Comparison of ENCODE assay signal across 15 cellular contexts in genomic region chr1:180615493-180616290, GRCh38. TPM values are rescaled to one million over a fixed set of nuclear protein-coding genes. Genes with fewer than 3 reads are reported as not detected.
DNase-seq lines count a peak whose midpoint lies in the region; ATAC-seq and TF ChIP-seq lines count a peak whose summit lies in the region.
"Had no signal": no experiment of that assay in that cellular context is flagged by ENCODE, and none has a peak within 500 bp of the region (broad histone marks: within the 10 kb centered on the region; RNA-seq: fewer than 3 reads in every experiment).

No MANE protein-coding gene starts in this region.

- TF ChIP-seq POLR2A in right lobe of liver (IDR thresholded peaks at IDR 0.05) = no peak

- H3K4me3 ChIP-seq in esophagus (ENCODE audit: low read depth in 1 of 2, low read length in 2 of 2) (no peak overlapping the region), osteoblast (ENCODE audit: insufficient read depth, low read length) (no peak overlapping the region), right lobe of liver (no peak overlapping the region)

- intact Hi-C loops in right lobe of liver (cut with DNase I) = no loop called here

- no peak for ATAC-seq in right lobe of liver
- no peak for ATAC-seq in HG03159 (IDR thresholded peaks at IDR 0.05; ENCODE audit: unreplicated experiment)
- ATAC-seq: CD8-positive, alpha-beta T cell had no signal

- 45% methylated on average over 8 of the region's 8 CpGs for WGBS in esophagus, 2 donors
- 60% methylated on average over 8 of the region's 8 CpGs for WGBS in right lobe of liver (ENCODE audit: insufficient coverage, low coverage, low lambda C conversion rate, missing lambda C conversion rate)

- peak; percentile 11 for DNase-seq in ELR (ENCODE audit: low read depth)
- peak; percentile 69 for DNase-seq in NCI-H2029 (lab: John Stamatoyannopoulos, UW)
- DNase-seq in osteoblast (ENCODE audit: insufficient read length, low spot score, missing footprints) = no peak
- DNase-seq in right lobe of liver = no peak
- DNase-seq in stimulated activated naive CD4-positive, alpha-beta T cell treated with Interleukin-2 at 50 U/mL for 16 hours (lab: John Stamatoyannopoulos, UW) = no peak
- DNase-seq: ACHN; BE2C; CD8-positive, alpha-beta T cell; HFFc6; NCI-H1048; NCI-H510A; SHP77 had no signal

- H3K27me3 ChIP-seq in esophagus (ENCODE audit: control insufficient read depth in 1 of 2, insufficient read depth in 2 of 2, low read length in 2 of 2) (no peaks in the 10 kb centered on the region), osteoblast (ENCODE audit: insufficient read depth, low read length) (no peaks in the 10 kb centered on the region), right lobe of liver (no peaks in the 10 kb centered on the region)
- H3K27me3 ChIP-seq: BE2C had no signal

- H3K36me3 ChIP-seq in esophagus (ENCODE audit: control insufficient read depth in 2 of 2, insufficient read depth in 2 of 2, low read length in 1 of 2) (no peaks in the 10 kb centered on the region), osteoblast (ENCODE audit: insufficient read depth, low read length) (no peaks in the 10 kb centered on the region), right lobe of liver (no peaks in the 10 kb centered on the region)
- H3K36me3 ChIP-seq: BE2C had no signal

- H3K4me1 ChIP-seq in esophagus (ENCODE audit: control insufficient read depth in 2 of 2, insufficient read depth in 2 of 2, low read length in 1 of 2) = peaks cover 0 to 2% of the 10 kb centered on the region in 2 donors
- peaks cover 10% of the 10 kb centered on the region for H3K4me1 ChIP-seq in osteoblast (ENCODE audit: insufficient read depth, low read length)
- no peaks in the 10 kb centered on the region for H3K4me1 ChIP-seq in right lobe of liver

- TF ChIP-seq CTCF in osteoblast (IDR thresholded peaks at IDR 0.05; ENCODE audit: extremely low read depth, low read depth, low read length) = no peak
- TF ChIP-seq CTCF in right lobe of liver (IDR thresholded peaks at IDR 0.05) = no peak

- no peaks in the 10 kb centered on the region for H4K20me1 ChIP-seq in osteoblast (ENCODE audit: insufficient read depth, low read length)

- H3K27ac ChIP-seq in esophagus (ENCODE audit: low read depth in 2 of 2, low read length in 1 of 2) = peak overlapping the region; percentile 4 to 13
- H3K27ac ChIP-seq in osteoblast (ENCODE audit: low read depth, low read length) = peak overlapping the region; percentile 13
- no peak overlapping the region for H3K27ac ChIP-seq in right lobe of liver

- H3K9me3 ChIP-seq in esophagus (ENCODE audit: control insufficient read depth in 2 of 2, insufficient read depth in 1 of 2, low read depth in 1 of 2, low read length in 1 of 2) (no peaks in the 10 kb centered on the region), osteoblast (ENCODE audit: low read depth, low read length) (no peaks in the 10 kb centered on the region), right lobe of liver (no peaks in the 10 kb centered on the region)
- H3K9me3 ChIP-seq: BE2C had no signal

- H2AFZ ChIP-seq in osteoblast (ENCODE audit: low read length) = peak overlapping the region; percentile 55

- peak overlapping the region; percentile 43 for H3K4me2 ChIP-seq in osteoblast (ENCODE audit: insufficient read depth, low read length)

- H3K79me2 ChIP-seq in osteoblast (ENCODE audit: insufficient read depth, low read length) = no peaks in the 10 kb centered on the region

RNA-seq across cellular contexts. Expression of gene XPR1, which starts 16.1 kb away (rescaled TPM):
- polyA plus RNA-seq in esophagus = 1 to 10 TPM; 2.4 to 3.9 TPM
- total RNA-seq in osteoblast = 25.7 and 36.2 TPM in 2 replicates
- 10 to 100 TPM in 1 of 6 experiments, 1 to 10 TPM in 5; 5.9 to 10.0 (median 9.0) TPM for total RNA-seq in right lobe of liver

RNA-seq across cellular contexts. Expression of gene OVAAL, which starts 56.9 kb away (rescaled TPM):
- polyA plus RNA-seq in esophagus = not detected
- total RNA-seq in osteoblast (not detected in 2 replicates), right lobe of liver (not detected)
- total RNA-seq: CD8-positive, alpha-beta T cell; H1; HFFc6 had no signal
- polyA plus RNA-seq: H1 had no signal

Comparison
In these comparisons a context has a peak if more than half of its experiments do, and no peak if none do; other contexts are left out.
1. DNase-seq: peak in ELR (single experiment) and NCI-H2029 (single experiment); none in osteoblast (single experiment), right lobe of liver (0 of 3) and stimulated activated naive CD4-positive, alpha-beta T cell treated with Interleukin-2 at 50 U/mL for 16 hours (single experiment).
2. H3K27ac ChIP-seq: peak in esophagus (2 of 2) and osteoblast (single experiment); none in right lobe of liver (0 of 3).